ENCODE assay signal across 8 cellular contexts in the genomic region with DNA sequence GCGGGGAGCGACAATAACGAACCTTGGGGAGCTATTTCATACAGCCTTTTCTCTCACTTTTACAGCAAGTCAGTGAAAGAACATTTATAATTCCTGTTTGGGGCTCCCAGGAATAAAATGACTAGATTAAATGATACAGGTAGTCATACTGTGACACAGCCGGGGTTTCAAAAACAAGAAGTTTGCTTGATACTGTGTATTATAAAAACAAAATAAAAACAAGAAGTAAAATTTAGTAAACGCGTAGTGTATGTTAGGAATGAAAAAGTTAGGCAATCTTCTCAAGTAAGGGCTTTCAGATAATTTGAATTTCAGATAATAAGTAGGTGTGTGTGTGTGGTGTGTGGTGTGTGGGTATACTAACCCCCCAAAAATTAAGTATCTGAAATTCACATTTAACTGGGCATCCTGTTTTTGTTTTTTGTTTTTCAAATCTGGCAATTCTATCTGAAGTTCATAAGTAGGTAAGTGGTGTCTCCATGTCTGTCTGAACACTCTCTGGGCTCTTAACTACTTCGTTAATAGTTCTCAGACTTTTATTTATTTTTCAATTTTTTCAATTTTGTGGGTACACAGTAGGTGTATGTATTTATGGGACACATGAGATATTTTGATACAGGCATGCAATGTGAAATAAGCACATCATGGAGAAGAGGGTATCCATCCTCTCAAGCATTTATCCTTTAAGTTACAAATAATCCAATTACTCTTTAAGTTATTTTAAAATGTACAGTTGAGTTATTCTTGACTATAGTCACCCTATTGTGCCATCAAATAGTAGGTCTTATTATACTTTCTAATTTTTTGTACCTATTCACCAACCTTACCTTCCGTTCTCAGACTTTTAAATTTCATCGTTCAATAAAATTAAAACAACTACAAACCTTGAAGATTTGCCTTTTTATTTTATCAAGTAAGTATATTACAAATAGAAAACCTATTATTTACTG. TPM values are rescaled to one million over a fixed set of nuclear protein-coding genes. Genes with fewer than 3 reads are reported as not detected.
DNase-seq lines count a peak whose midpoint lies in the region; ATAC-seq and TF ChIP-seq lines count a peak whose summit lies in the region.

No MANE protein-coding gene starts in this region.

- no peaks in the 10 kb centered on the region for H3K9me2 ChIP-seq in Loucy (replicated peaks; ENCODE audit: low read depth, low read length)

- no peaks in the 10 kb centered on the region for H3K9me3 Mint-ChIP-seq in nephron

- H3K4me3 Mint-ChIP-seq in nephron, result peak overlapping the region; percentile 96 to 100 (median 98)

- H3K4me1 Mint-ChIP-seq in nephron, result peaks cover 24% of the 10 kb centered on the region

- no peaks in the 10 kb centered on the region for H3K36me3 Mint-ChIP-seq in nephron (ENCODE audit: low read depth)

- no peak overlapping the region for H3K9ac ChIP-seq in BLaER1
- peak overlapping the region; percentile 98 for H3K9ac ChIP-seq in Loucy (ENCODE audit: low read depth, low read length, poor library complexity, severe bottlenecking)

- no peaks in the 10 kb centered on the region for H3K9me3 ChIP-seq in BLaER1
- H3K9me3 ChIP-seq in Loucy (ENCODE audit: insufficient read depth, low read depth, low read length), result no peaks in the 10 kb centered on the region

- no peak for ATAC-seq in HG03175 (IDR thresholded peaks at IDR 0.05; ENCODE audit: unreplicated experiment)
- no peak for ATAC-seq in sciatic nerve
- ATAC-seq in GM18858 (IDR thresholded peaks at IDR 0.05; ENCODE audit: unreplicated experiment), result no peak

- 0 out of 2 replicates have a peak, but pooled peaks cover 1% of the 10 kb centered on the region for H3K36me3 ChIP-seq in BLaER1
- no peaks in the 10 kb centered on the region for H3K36me3 ChIP-seq in Loucy (ENCODE audit: insufficient read depth, low read length)

- peaks cover 58% of the 10 kb centered on the region for H3K27me3 Mint-ChIP-seq in nephron (ENCODE audit: low read depth)

- peaks cover 23% of the 10 kb centered on the region for H3K79me2 ChIP-seq in Loucy (ENCODE audit: insufficient read depth, low read length)

- H4K20me1 ChIP-seq in BLaER1, result peaks cover 9% of the 10 kb centered on the region
- H4K20me1 ChIP-seq in Loucy (ENCODE audit: insufficient read depth, low read length, poor library complexity, severe bottlenecking), result peaks cover 9% of the 10 kb centered on the region

- TF ChIP-seq CTCF in Loucy (conservative IDR thresholded peaks at IDR 0.05; ENCODE audit: low read length), result no peak
- peak in 10 of 56 donors; percentile 0 to 14 (median 6) for TF ChIP-seq CTCF in dorsolateral prefrontal cortex (IDR thresholded peaks at IDR 0.05 in 54 of 56, conservative IDR thresholded peaks at IDR 0.05 in 2 of 56; ENCODE audit: low read depth in 1 of 56, partially characterized antibody in 56 of 56)
- TF ChIP-seq CTCF in nephron (IDR thresholded peaks at IDR 0.05; ENCODE audit: unreplicated experiment in 3 of 3), result no peak

- H3F3A ChIP-seq in Loucy (ENCODE audit: low read depth), result no peaks in the 10 kb centered on the region

- peaks cover 54% of the 10 kb centered on the region for H3K27me3 ChIP-seq in BLaER1
- no peaks in the 10 kb centered on the region for H3K27me3 ChIP-seq in Loucy (ENCODE audit: insufficient read depth, low read length, poor library complexity, severe bottlenecking)
- H3K27me3 ChIP-seq in dorsolateral prefrontal cortex, result no peaks in the 10 kb centered on the region

- peak overlapping the region in 1 of 3 experiments; percentile 46 for H3K27ac Mint-ChIP-seq in nephron

- intact Hi-C loops in dorsolateral prefrontal cortex (cut with DNase I) (loop anchor here (2.0 kb wide), 2 partner anchors 25 to 43 kb away; a partner anchor contains a TSS), sciatic nerve (cut with DNase I) (no loop called here)

- H3K4me1 ChIP-seq in BLaER1 (peaks cover 39% of the 10 kb centered on the region), Loucy (ENCODE audit: insufficient read depth, low read length, poor library complexity, severe bottlenecking) (peaks cover 31% of the 10 kb centered on the region)

- peak overlapping the region; percentile 99 for H2AFZ ChIP-seq in Loucy (ENCODE audit: low read length)

- H3K4me2 ChIP-seq in BLaER1 (peak overlapping the region; percentile 69), Loucy (ENCODE audit: low read depth, low read length, poor library complexity, severe bottlenecking) (peak overlapping the region; percentile 87)

- no peak for DNase-seq in dorsolateral prefrontal cortex
- DNase-seq in foreskin melanocyte, result no peak
- no peak for DNase-seq in sciatic nerve (ENCODE audit: low spot score)

- H3K4me3 ChIP-seq in BLaER1 (peak overlapping the region; percentile 88), Loucy (ENCODE audit: low read length, poor library complexity, severe bottlenecking) (peak overlapping the region; percentile 93), dorsolateral prefrontal cortex (peak overlapping the region; percentile 57 to 99 (median 91))

- H3K27ac ChIP-seq in BLaER1 (no peak overlapping the region), dorsolateral prefrontal cortex (peak overlapping the region in 46 of 59 donors; percentile 41 to 95 (median 82))

RNA-seq across cellular contexts. Expression of a gene that starts 0.6 kb away (rescaled TPM):
- total RNA-seq in dorsolateral prefrontal cortex (100 to 1,000 TPM; 106 to 224 (median 181) TPM), sciatic nerve (104 TPM)

RNA-seq across cellular contexts. Expression of a gene that starts 2.2 kb away (rescaled TPM):
- total RNA-seq in dorsolateral prefrontal cortex (1,000 to 10,000 TPM in 27 of 120 experiments, 100 to 1,000 TPM in 93; 272 to 2,157 (median 860) TPM), sciatic nerve (5.6 TPM)

RNA-seq across cellular contexts. Expression of a gene that starts 25.0 kb away (rescaled TPM):
- total RNA-seq in dorsolateral prefrontal cortex (10 to 100 TPM; 24.9 to 78.4 (median 47.8) TPM), sciatic nerve (76.2 TPM)

RNA-seq across cellular contexts. Expression of a gene that starts 27.3 kb away (rescaled TPM):
- total RNA-seq in dorsolateral prefrontal cortex (100 to 1,000 TPM in 1 of 120 experiments, 10 to 100 TPM in 119; 17.0 to 102 (median 32.4) TPM), sciatic nerve (34.0 TPM)

RNA-seq across cellular contexts. Expression of a gene that starts 43.4 kb away (rescaled TPM):
- 100 to 1,000 TPM in 2 of 120 experiments, 10 to 100 TPM in 118; 37.9 to 103 (median 73.9) TPM for total RNA-seq in dorsolateral prefrontal cortex
- total RNA-seq in sciatic nerve, result 26.0 TPM

Comparison
In these comparisons a context has a peak if more than half of its experiments do, and no peak if none do; other contexts are left out.
1. RNA of a gene that starts 2.2 kb away (total RNA-seq): 272 to 2,157 TPM in dorsolateral prefrontal cortex; 5.6 TPM in sciatic nerve (single experiment); every median in the first group is over 10 times any median in the second.
2. Peak in every context shown above with its lines, with median percentiles within 50 percentile points of each other: H3K4me3 ChIP-seq.